Comparison of ENCODE assay signal across 8 cellular contexts in genomic region chr6:28982476-28983266, GRCh38. TPM values are rescaled to one million over a fixed set of nuclear protein-coding genes. Genes with fewer than 3 reads are reported as not detected.
DNase-seq lines count a peak whose midpoint lies in the region; ATAC-seq and TF ChIP-seq lines count a peak whose summit lies in the region.

No MANE protein-coding gene starts in this region.

- POLR2A ChIA-PET in OCI-LY7 (lab: Charles Lee), result interaction anchor here (0.7 to 1.9 kb wide), 3 partner anchors 17 to 144 kb away, joined by 3 to 4 read pairs (median 4); partner anchors contain the start of gene TRIM27

- peak overlapping the region; percentile 96 for H3K4me2 ChIP-seq in OCI-LY7 (ENCODE audit: low read length)

- BruUV-seq in OCI-LY7 (replicated peaks; lab: Mats Ljungman, UMichigan), result no TSS peak

- in situ Hi-C loops in brain microvascular endothelial cell (cut with HindIII; ENCODE audit: low pct_ligation_motif_present, low sequenced_read_pairs), result no loop called here

- H3K4me3 ChIP-seq in BE2C (ENCODE audit: low read depth, low read length) (peak overlapping the region; percentile 63), OCI-LY7 (ENCODE audit: low read depth, low read length, poor library complexity, severe bottlenecking) (peak overlapping the region; percentile 98), brain microvascular endothelial cell (ENCODE audit: low read depth, low read length) (peak overlapping the region; percentile 76)

- ATAC-seq in stimulated activated naive CD8-positive, alpha-beta T cell treated with anti-CD3 and anti-CD28 coated beads, Interleukin-15, Interleukin-2, amounts not matched to agents 100 U/mL and 50 U/mL, for 24 hours, result peak; percentile 55
- ATAC-seq in GM19395 (IDR thresholded peaks at IDR 0.05; ENCODE audit: unreplicated experiment), result no peak

- H3K27ac ChIP-seq in OCI-LY7 (ENCODE audit: low read depth, low read length, poor library complexity, severe bottlenecking) (no peak overlapping the region), brain microvascular endothelial cell (peak overlapping the region; percentile 69)

- no peaks in the 10 kb centered on the region for H3K9me3 ChIP-seq in BE2C
- H3K9me3 ChIP-seq in OCI-LY7 (ENCODE audit: low read length), result no peaks in the 10 kb centered on the region

- no peaks in the 10 kb centered on the region for H3K36me3 ChIP-seq in BE2C
- no peaks in the 10 kb centered on the region for H3K36me3 ChIP-seq in OCI-LY7 (ENCODE audit: insufficient read depth, low read length)
- no peaks in the 10 kb centered on the region for H3K36me3 ChIP-seq in brain microvascular endothelial cell (replicated peaks)

- peak overlapping the region; percentile 39 for H2AFZ ChIP-seq in OCI-LY7 (ENCODE audit: low read length)

- H3K4me1 ChIP-seq in BE2C (no peaks in the 10 kb centered on the region), OCI-LY7 (ENCODE audit: insufficient read depth, low read length, poor library complexity, severe bottlenecking) (peaks cover 22% of the 10 kb centered on the region)

- H4K20me1 ChIP-seq in OCI-LY7 (ENCODE audit: insufficient read depth, low read length), result no peaks in the 10 kb centered on the region

- peak; percentile 22 for DNase-seq in BE2C
- DNase-seq in H4 (ENCODE audit: low spot score), result peak; percentile 51
- no peak for DNase-seq in OCI-LY7 (ENCODE audit: low spot score)
- DNase-seq in brain microvascular endothelial cell, result peak; percentile 71
- DNase-seq in iris pigment epithelial cell (ENCODE audit: low read depth), result peak; percentile 78
- no peak for DNase-seq in stimulated activated naive CD8-positive, alpha-beta T cell treated with anti-CD3 and anti-CD28 coated beads, Interleukin-15, Interleukin-2, amounts not matched to agents 100 U/mL and 50 U/mL, for 24 hours
- DNase-seq in stimulated activated CD4-positive, alpha-beta T cell treated with anti-CD3 and anti-CD28 coated beads, Interleukin-4, amount 100 ng/mL, for 1 hour, result no peak

- TF ChIP-seq CTCF in BE2C (IDR thresholded peaks at IDR 0.05; ENCODE audit: low read depth, low read length) (peak; percentile 26), OCI-LY7 (conservative IDR thresholded peaks at IDR 0.05; ENCODE audit: low read length) (no peak), brain microvascular endothelial cell (IDR thresholded peaks at IDR 0.05; ENCODE audit: low read depth, low read length, missing control alignments) (peak; percentile 54)

- CTCF ChIA-PET in OCI-LY7 (lab: Charles Lee; ENCODE audit: unreplicated experiment), result no interaction called here

- no peaks in the 10 kb centered on the region for H3K79me2 ChIP-seq in OCI-LY7 (ENCODE audit: insufficient read depth, low read depth, low read length)

- intact Hi-C loops in OCI-LY7 (cut with micrococcal nuclease; ENCODE audit: unreplicated experiment), result loop anchor here (5.0 to 10.0 kb wide), 3 partner anchors 325 to 1078 kb away; partner anchors contain the start of gene ZSCAN12

- H3K9me2 ChIP-seq in OCI-LY7 (ENCODE audit: insufficient read depth, low read length), result no peaks in the 10 kb centered on the region

- no peaks in the 10 kb centered on the region for H3K27me3 ChIP-seq in BE2C
- H3K27me3 ChIP-seq in brain microvascular endothelial cell (replicated peaks), result no peaks in the 10 kb centered on the region

RNA-seq across cellular contexts. Expression of gene ZNF311, which starts 22.4 kb away (rescaled TPM):
- polyA plus RNA-seq in BE2C (2012; ENCODE audit: insufficient read depth, insufficient read length, low read depth), result not detected
- total RNA-seq in H4 (2014; rRNA removed; shearing (Covaris generic)), result 1.2 and 3.0 TPM in 2 replicates
- total RNA-seq in OCI-LY7 (2014; rRNA removed; shearing (Covaris generic)), result not detected in 2 replicates
- not detected in 2 replicates for total RNA-seq in OCI-LY7 (2022)

RNA-seq across cellular contexts. Expression of gene TRIM27, which starts 58.9 kb away (rescaled TPM):
- polyA plus RNA-seq in BE2C (2012; ENCODE audit: insufficient read depth, insufficient read length, low read depth), result 104 TPM
- 66.8 and 72.7 TPM in 2 replicates for total RNA-seq in H4 (2014; rRNA removed; shearing (Covaris generic))
- 126 and 130 TPM in 2 replicates for total RNA-seq in OCI-LY7 (2014; rRNA removed; shearing (Covaris generic))
- 112 and 116 TPM in 2 replicates for total RNA-seq in OCI-LY7 (2022)

Comparison
In these comparisons a context has a peak if more than half of its experiments do, and no peak if none do; other contexts are left out.
1. DNase-seq: peak in BE2C (single experiment), H4 (single experiment), brain microvascular endothelial cell (single experiment) and iris pigment epithelial cell (single experiment); none in OCI-LY7 (single experiment), stimulated activated naive CD8-positive, alpha-beta T cell treated with anti-CD3 and anti-CD28 coated beads, Interleukin-15, Interleukin-2, amounts not matched to agents 100 U/mL and 50 U/mL, for 24 hours (single experiment) and stimulated activated CD4-positive, alpha-beta T cell treated with anti-CD3 and anti-CD28 coated beads, Interleukin-4, amount 100 ng/mL, for 1 hour (single experiment).
2. Peak in every context shown above with its lines, with median percentiles within 50 percentile points of each other: H3K4me3 ChIP-seq.